ENCODE assay signal across 8 cellular contexts in the genomic region with DNA sequence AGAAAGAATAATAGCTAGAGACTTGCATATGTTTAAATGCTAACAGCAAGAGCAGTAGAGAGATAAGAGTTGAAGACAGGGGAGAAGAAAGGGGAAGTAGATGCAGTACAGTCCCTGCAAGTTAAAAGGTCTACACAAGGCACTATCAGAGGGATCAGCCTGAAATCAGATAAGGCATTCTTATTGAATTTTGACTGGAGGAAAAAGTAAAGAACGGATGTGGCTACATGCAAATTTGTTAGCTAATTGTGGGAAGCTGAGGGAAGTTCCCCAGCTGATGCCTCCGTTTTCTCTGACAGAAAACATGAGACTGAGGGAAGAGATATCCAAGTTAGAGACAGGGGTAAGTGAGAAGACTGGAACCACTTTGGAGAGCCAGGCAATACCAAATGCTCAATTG. TPM values are rescaled to one million over a fixed set of nuclear protein-coding genes. Genes with fewer than 3 reads are reported as not detected.
A peak's percentile ranks its signal among the peaks of the same experiment; 100 is the strongest.
DNase-seq lines count a peak whose midpoint lies in the region; ATAC-seq and TF ChIP-seq lines count a peak whose summit lies in the region.

No MANE protein-coding gene starts in this region.

- H2BK120ac ChIP-seq in IMR-90 (ENCODE audit: low read depth, low read length): no peak overlapping the region; the same call in 1 of the 2 replicates

- H3K14ac ChIP-seq in IMR-90 (replicated peaks; ENCODE audit: low read depth, low read length): no peak overlapping the region

- no peaks in the 10 kb centered on the region for H3K9me3 Mint-ChIP-seq in central memory CD8-positive, alpha-beta T cell

- no peaks in the 10 kb centered on the region for H3K27me3 Mint-ChIP-seq in central memory CD8-positive, alpha-beta T cell

- no peak overlapping the region for H4K91ac ChIP-seq in IMR-90 (ENCODE audit: insufficient read depth, low read depth, low read length)

- H3K27me3 ChIP-seq in IMR-90 (ENCODE audit: control insufficient read depth, insufficient read depth, low read length): no peaks in the 10 kb centered on the region
- no peaks in the 10 kb centered on the region for H3K27me3 ChIP-seq in effector memory CD4-positive, alpha-beta T cell (replicated peaks; ENCODE audit: control insufficient read depth, insufficient read depth, low read length, poor library complexity, severe bottlenecking)

- peak; percentile 91 for ATAC-seq in GM21526 (IDR thresholded peaks at IDR 0.05; ENCODE audit: low FRiP score, unreplicated experiment)
- no peak for ATAC-seq in IMR-90 (ENCODE audit: low read depth)
- peak; percentile 72 for ATAC-seq in central memory CD8-positive, alpha-beta T cell (replicated peaks; ENCODE audit: extremely low read depth, poor library complexity, severe bottlenecking)

- no peak overlapping the region for H3K18ac ChIP-seq in IMR-90 (ENCODE audit: low read depth, low read length)

- H2AK5ac ChIP-seq in IMR-90 (ENCODE audit: low read depth, low read length): no peak overlapping the region

- no peaks in the 10 kb centered on the region for H3K9me3 ChIP-seq in IMR-90 (ENCODE audit: control insufficient read depth, insufficient read depth, low read length)
- no peaks in the 10 kb centered on the region for H3K9me3 ChIP-seq in effector memory CD4-positive, alpha-beta T cell (ENCODE audit: control insufficient read depth, low read length)

- DNase-seq in GM13977 (ENCODE audit: low spot score) (peak; percentile 49), IMR-90 (no peak), NCI-H2029 treated with DMSO at 0.1 percent for 48 hours (lab: John Stamatoyannopoulos, UW) (no peak), iPS-NIHi7 (ENCODE audit: extremely low spot score) (no peak)
- no peak for DNase-seq in central memory CD8-positive, alpha-beta T cell (ENCODE audit: low spot score in 2 of 2)
- DNase-seq in effector memory CD4-positive, alpha-beta T cell: no peak
- no peak for DNase-seq in activated effector memory CD4-positive, alpha-beta T cell treated with Interleukin-2 at 50 U/mL for 16 hours

- POLR2A ChIA-PET in IMR-90 (lab: Charles Lee; ENCODE audit: unreplicated experiment): no interaction called here

- TF ChIP-seq POLR2A in IMR-90 (IDR thresholded peaks at IDR 0.05; ENCODE audit: low read depth, low read length): no peak

- dilution Hi-C loops in IMR-90 (cut with HindIII; ENCODE audit: low sequenced_read_pairs, unreplicated experiment): no loop called here

- H4K20me1 ChIP-seq in IMR-90 (ENCODE audit: insufficient read depth, low read length): no peaks in the 10 kb centered on the region

- intact Hi-C loops in IMR-90 (cut with micrococcal nuclease): no loop called here

- H3K56ac ChIP-seq in IMR-90 (ENCODE audit: extremely low read depth, insufficient read depth, low read length): no peak overlapping the region

- no peaks in the 10 kb centered on the region for H3K36me3 ChIP-seq in IMR-90 (ENCODE audit: control insufficient read depth, insufficient read depth, low read length)
- H3K36me3 ChIP-seq in effector memory CD4-positive, alpha-beta T cell (ENCODE audit: control insufficient read depth, insufficient read depth, low read length): no peaks in the 10 kb centered on the region

- no peak overlapping the region for H2AK9ac ChIP-seq in IMR-90 (replicated peaks; ENCODE audit: low read depth, low read length, poor library complexity)

- 100% methylated on average over 1 of the region's 2 CpGs; no CpG with 5 or more reads in 1 of the 2 experiments for WGBS in IMR-90 (ENCODE audit: extremely low coverage in 2 of 2, insufficient read length in 1 of 2), 2 experiments

- H4K5ac ChIP-seq in IMR-90 (ENCODE audit: low read depth, low read length): no peak overlapping the region

- no peak overlapping the region for H4K8ac ChIP-seq in IMR-90 (ENCODE audit: low read depth in 2 of 2, low read length in 2 of 2)

- no peak overlapping the region for H2AFZ ChIP-seq in IMR-90 (replicated peaks; ENCODE audit: low read length, poor library complexity)

- H3K79me1 ChIP-seq in IMR-90 (ENCODE audit: low read depth in 1 of 2, low read length in 2 of 2): no peaks in the 10 kb centered on the region

- H3K4me3 ChIP-seq in IMR-90 (ENCODE audit: insufficient read depth, low read depth, low read length): no peak overlapping the region
- H3K4me3 ChIP-seq in effector memory CD4-positive, alpha-beta T cell (ENCODE audit: insufficient read depth, low read depth, low read length, poor library complexity, severe bottlenecking): no peak overlapping the region

- no peak overlapping the region for H3K27ac ChIP-seq in IMR-90 (ENCODE audit: insufficient read depth, low read length)
- no peak overlapping the region for H3K27ac ChIP-seq in effector memory CD4-positive, alpha-beta T cell (ENCODE audit: insufficient read depth, low read length, poor library complexity, severe bottlenecking)

- H2BK20ac ChIP-seq in IMR-90 (ENCODE audit: low read depth, low read length): no peak overlapping the region

- peak overlapping the region; percentile 58; the same call in 1 of the 3 replicates for H2BK15ac ChIP-seq in IMR-90 (ENCODE audit: low read depth, low read length)

- no peak overlapping the region for H3K4me3 Mint-ChIP-seq in central memory CD8-positive, alpha-beta T cell

- H3K4ac ChIP-seq in IMR-90 (ENCODE audit: low read depth, low read length): no peak overlapping the region

- no peak overlapping the region for H3K4me2 ChIP-seq in IMR-90 (ENCODE audit: low read depth, low read length)

- no peak overlapping the region for H3K27ac Mint-ChIP-seq in central memory CD8-positive, alpha-beta T cell (ENCODE audit: low read depth)

- peaks cover 10% of the 10 kb centered on the region for H3K4me1 ChIP-seq in IMR-90 (ENCODE audit: control insufficient read depth, insufficient read depth, low read length)
- peaks cover 17% of the 10 kb centered on the region for H3K4me1 ChIP-seq in effector memory CD4-positive, alpha-beta T cell (ENCODE audit: control insufficient read depth, insufficient read depth, low read length, poor library complexity, severe bottlenecking)

- no TSS peak for BruUV-seq in IMR-90 (replicated peaks; lab: Mats Ljungman, UMichigan)

- no peak overlapping the region for H2BK5ac ChIP-seq in IMR-90 (ENCODE audit: low read depth, low read length, poor library complexity, severe bottlenecking)

- no peak for TF ChIP-seq RAD21 in IMR-90 (IDR thresholded peaks at IDR 0.05; ENCODE audit: low read length)

- no peaks in the 10 kb centered on the region for H3K36me3 Mint-ChIP-seq in central memory CD8-positive, alpha-beta T cell (ENCODE audit: insufficient read depth)

- H3K9ac ChIP-seq in IMR-90 (ENCODE audit: low read depth, low read length): no peak overlapping the region

- no peaks in the 10 kb centered on the region for H3K9me1 ChIP-seq in IMR-90 (ENCODE audit: insufficient read depth, low read length)

- CTCF ChIA-PET in IMR-90 (lab: Yijun Ruan, JAX): no interaction called here

- H3K23ac ChIP-seq in IMR-90 (ENCODE audit: low read depth, low read length): no peak overlapping the region

- no peak for TF ChIP-seq CTCF in GM13977 (IDR thresholded peaks at IDR 0.05; ENCODE audit: extremely low read depth, insufficient read depth, missing control alignments)
- no peak for TF ChIP-seq CTCF in IMR-90 (conservative IDR thresholded peaks at IDR 0.05; ENCODE audit: low read depth, low read length)

- H3K4me1 Mint-ChIP-seq in central memory CD8-positive, alpha-beta T cell: peaks cover 6% of the 10 kb centered on the region

- in situ Hi-C loops in GM13977 (cut with MboI; ENCODE audit: low pct_unique_long_range_greater_than_20kb, low sequenced_read_pairs, unreplicated experiment): no loop called here
- in situ Hi-C loops in IMR-90 (cut with MboI; ENCODE audit: low sequenced_read_pairs): no loop called here

TF ChIP-seq in IMR-90, 13 proteins besides CTCF, POLR2A, EP300 and RAD21:
- TF ChIP-seq CHD1 (IDR thresholded peaks at IDR 0.05; ENCODE audit: low read depth, low read length) (no peak), CEBPB (IDR thresholded peaks at IDR 0.05; ENCODE audit: low read depth, low read length) (no peak), MAZ (IDR thresholded peaks at IDR 0.05; ENCODE audit: borderline replicate concordance, low read depth, low read length) (no peak), NFE2L2 (IDR thresholded peaks at IDR 0.05; ENCODE audit: low read depth, low read length) (no peak), FOS (IDR thresholded peaks at IDR 0.05; ENCODE audit: low read depth, low read length) (no peak), SMC3 (IDR thresholded peaks at IDR 0.05; ENCODE audit: low read depth, low read length) (no peak), MXI1 (IDR thresholded peaks at IDR 0.05; ENCODE audit: borderline replicate concordance, low read depth, low read length) (no peak)
- TF ChIP-seq, protein P1, sequence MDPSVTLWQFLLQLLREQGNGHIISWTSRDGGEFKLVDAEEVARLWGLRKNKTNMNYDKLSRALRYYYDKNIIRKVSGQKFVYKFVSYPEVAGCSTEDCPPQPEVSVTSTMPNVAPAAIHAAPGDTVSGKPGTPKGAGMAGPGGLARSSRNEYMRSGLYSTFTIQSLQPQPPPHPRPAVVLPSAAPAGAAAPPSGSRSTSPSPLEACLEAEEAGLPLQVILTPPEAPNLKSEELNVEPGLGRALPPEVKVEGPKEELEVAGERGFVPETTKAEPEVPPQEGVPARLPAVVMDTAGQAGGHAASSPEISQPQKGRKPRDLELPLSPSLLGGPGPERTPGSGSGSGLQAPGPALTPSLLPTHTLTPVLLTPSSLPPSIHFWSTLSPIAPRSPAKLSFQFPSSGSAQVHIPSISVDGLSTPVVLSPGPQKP (IDR thresholded peaks at IDR 0.05; ENCODE audit: borderline replicate concordance, low read depth, low read length): no peak

RNA-seq across cellular contexts. Expression of a gene that starts 12.9 kb away (rescaled TPM):
- 356 and 447 TPM in 2 replicates for total RNA-seq in IMR-90 (2012; rRNA removed)
- polyA plus RNA-seq in IMR-90 (2012; rRNA removed): 117 and 118 TPM in 2 replicates
- polyA plus RNA-seq in IMR-90 (2012; cell fraction: cytosol; rRNA removed): 106 and 114 TPM in 2 replicates
- 115 and 315 TPM in 2 replicates for polyA plus RNA-seq in IMR-90 (2012; cell fraction: nucleus; rRNA removed; ENCODE audit: low replicate concordance)

RNA-seq across cellular contexts. Expression of a gene that starts 35.4 kb away (rescaled TPM):
- 0.72 and 0.83 TPM in 2 replicates for total RNA-seq in IMR-90 (2012; rRNA removed)
- 0.66 and 0.86 TPM in 2 replicates for polyA plus RNA-seq in IMR-90 (2012; rRNA removed)
- 0.16 and 0.25 TPM in 2 replicates for polyA plus RNA-seq in IMR-90 (2012; cell fraction: cytosol; rRNA removed)
- 0.21 and 2.0 TPM in 2 replicates for polyA plus RNA-seq in IMR-90 (2012; cell fraction: nucleus; rRNA removed; ENCODE audit: low replicate concordance)
